ENCODE assay signal across 11 cellular contexts in the genomic region with DNA sequence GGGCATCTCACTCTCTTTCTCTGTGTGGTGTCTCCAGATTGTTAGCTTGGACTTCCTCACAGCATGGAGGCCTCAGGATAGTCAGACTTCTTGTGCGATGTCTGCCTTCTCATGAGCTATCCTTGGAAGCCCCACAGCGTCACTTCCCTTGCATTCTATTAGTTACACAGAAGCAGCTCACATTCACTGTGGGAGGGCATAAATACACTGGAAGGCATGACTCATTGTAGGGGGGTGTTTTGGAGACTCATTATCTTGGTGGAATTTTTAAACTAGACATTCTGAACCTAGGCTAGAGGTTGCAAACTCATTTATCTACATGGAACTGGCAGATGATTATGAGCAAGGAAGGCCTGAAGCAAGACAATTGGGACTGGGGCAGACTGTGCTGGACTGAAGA. TPM values are rescaled to one million over a fixed set of nuclear protein-coding genes. Genes with fewer than 3 reads are reported as not detected.
DNase-seq lines count a peak whose midpoint lies in the region; ATAC-seq, FAIRE-seq and TF ChIP-seq lines count a peak whose summit lies in the region.
"Had no signal": no experiment of that assay in that cellular context is flagged by ENCODE, and none has a peak within 500 bp of the region (broad histone marks: within the 10 kb centered on the region; RNA-seq: fewer than 3 reads in every experiment).

No MANE protein-coding gene starts in this region.

- TF ChIP-seq CTCF in AG04450 (IDR thresholded peaks at IDR 0.05; ENCODE audit: low read depth, low read length) (no peak), keratinocyte (optimal IDR thresholded peaks at IDR 0.05 in 1 of 3, IDR thresholded peaks at IDR 0.05 in 1 of 3, conservative IDR thresholded peaks at IDR 0.05 in 1 of 3; ENCODE audit: extremely low read depth in 1 of 3, insufficient read depth in 2 of 3, low read length in 3 of 3) (no peak), glutamatergic neuron (IDR thresholded peaks at IDR 0.05; ENCODE audit: partially characterized antibody, unreplicated experiment) (no peak), hepatocyte (IDR thresholded peaks at IDR 0.05; ENCODE audit: poor library complexity) (no peak)

- peaks cover 8% of the 10 kb centered on the region for H3K9me3 ChIP-seq in AG04450 (ENCODE audit: control insufficient read depth, insufficient read depth, low read length)
- peaks cover 6% of the 10 kb centered on the region for H3K9me3 ChIP-seq in keratinocyte (ENCODE audit: control insufficient read depth, low read depth, low read length)
- no peaks in the 10 kb centered on the region for H3K9me3 ChIP-seq in hepatocyte (ENCODE audit: low read depth)
- H3K9me3 ChIP-seq: testis had no signal

- H3K4me3 ChIP-seq in AG04450 (ENCODE audit: low read depth, low read length): no peak overlapping the region
- H3K4me3 ChIP-seq in keratinocyte (ENCODE audit: control insufficient read depth in 2 of 3, extremely low read depth in 1 of 3, insufficient read depth in 2 of 3, low read depth in 1 of 3, low read length in 3 of 3): peak overlapping the region in 1 of 3 experiments; percentile 13
- no peak overlapping the region for H3K4me3 ChIP-seq in hepatocyte
- H3K4me3 ChIP-seq: heart right ventricle, testis had no signal

- peak overlapping the region in 1 of 2 donors; percentile 97 for H3K27ac Mint-ChIP-seq in activated naive CD4-positive, alpha-beta T cell treated with anti-CD3 and anti-CD28 coated beads, Interleukin-2, amount 50 U/mL, for 72 hours
- H3K27ac Mint-ChIP-seq in glutamatergic neuron (ENCODE audit: unreplicated experiment): no peak overlapping the region

- POLR2A ChIA-PET in AG04450 (lab: Yijun Ruan, JAX): interaction anchor here (0.6 to 1.3 kb wide), 2 partner anchors 105 to 894 kb away, joined by 3 to 4 read pairs; a partner anchor contains a TSS

- no peak overlapping the region for H3K4me3 Mint-ChIP-seq in glutamatergic neuron (ENCODE audit: unreplicated experiment)

- no peaks in the 10 kb centered on the region for H3K9me1 ChIP-seq in keratinocyte (ENCODE audit: control insufficient read depth, extremely low read depth, insufficient read depth, low read length)

- H3K27ac ChIP-seq in AG04450 (ENCODE audit: low read depth, low read length) (peak overlapping the region; percentile 84), keratinocyte (ENCODE audit: control insufficient read depth, insufficient read depth, low read length) (peak overlapping the region; percentile 98), hepatocyte (no peak overlapping the region)
- H3K27ac ChIP-seq: parathyroid adenoma, testis had no signal

- H3K9me3 Mint-ChIP-seq in activated naive CD4-positive, alpha-beta T cell treated with anti-CD3 and anti-CD28 coated beads, Interleukin-2, amount 50 U/mL, for 72 hours: peaks cover 11 to 18% of the 10 kb centered on the region in 2 donors
- H3K9me3 Mint-ChIP-seq in glutamatergic neuron (ENCODE audit: unreplicated experiment): no peaks in the 10 kb centered on the region

- peak; percentile 1 to 4 for ATAC-seq in activated naive CD4-positive, alpha-beta T cell treated with anti-CD3 and anti-CD28 coated beads, Interleukin-2, amount 50 U/mL, for 72 hours

- peak overlapping the region; percentile 88 for H3K4me2 ChIP-seq in keratinocyte (ENCODE audit: control insufficient read depth, extremely low read depth, insufficient read depth, low read depth, low read length)
- no peak overlapping the region for H3K4me2 ChIP-seq in hepatocyte

- H4K20me1 ChIP-seq in keratinocyte (ENCODE audit: control insufficient read depth, extremely low read depth, insufficient read depth, low read length) (no peaks in the 10 kb centered on the region), hepatocyte (ENCODE audit: insufficient read depth, poor library complexity, severe bottlenecking) (no peaks in the 10 kb centered on the region)

- CTCF ChIA-PET in AG04450 (lab: Charles Lee): no interaction called here

- peak overlapping the region; percentile 70 for H2AFZ ChIP-seq in keratinocyte (ENCODE audit: control insufficient read depth, low read length)
- H2AFZ ChIP-seq in hepatocyte: no peak overlapping the region
- H2AFZ ChIP-seq: parathyroid adenoma had no signal

- 93% methylated on average over 2 of the region's 2 CpGs for WGBS in hepatocyte (ENCODE audit: low lambda C conversion rate, missing lambda C conversion rate)

- no peaks in the 10 kb centered on the region for H3K27me3 Mint-ChIP-seq in glutamatergic neuron (ENCODE audit: unreplicated experiment)

- peak; percentile 55 for DNase-seq in AG04450 (ENCODE audit: low read depth, low spot score)
- peak; percentile 94 for DNase-seq in HT1080 (ENCODE audit: low read depth)
- no peak for DNase-seq in activated naive CD4-positive, alpha-beta T cell treated with anti-CD3 and anti-CD28 coated beads, Interleukin-2, amount 50 U/mL, for 72 hours (ENCODE audit: low spot score in 2 of 2)
- peak; percentile 42 for DNase-seq in keratinocyte (ENCODE audit: low read depth, low spot score)
- DNase-seq in glutamatergic neuron: no peak
- no peak for DNase-seq in cerebellum (ENCODE audit: low spot score)
- no peak for DNase-seq in NCI-H1417 treated with DMSO at 0.1 percent for 48 hours (lab: John Stamatoyannopoulos, UW)
- DNase-seq in hepatocyte (ENCODE audit: low spot score): no peak
- DNase-seq: heart right ventricle, testis had no signal

- H3K36me3 Mint-ChIP-seq in activated naive CD4-positive, alpha-beta T cell treated with anti-CD3 and anti-CD28 coated beads, Interleukin-2, amount 50 U/mL, for 72 hours: peaks cover 11 to 21% of the 10 kb centered on the region in 2 donors
- H3K36me3 Mint-ChIP-seq in glutamatergic neuron (ENCODE audit: unreplicated experiment): peaks cover 4% of the 10 kb centered on the region

- peak overlapping the region; percentile 29 for H3K9ac ChIP-seq in keratinocyte (ENCODE audit: control insufficient read depth, extremely low read depth, insufficient read depth, low read length)
- H3K9ac ChIP-seq: parathyroid adenoma had no signal

- FAIRE-seq in keratinocyte (lab: Jason Lieb, UNC): peak; percentile 62

- H3K9me2 ChIP-seq in hepatocyte (replicated peaks; ENCODE audit: insufficient read depth): no peaks in the 10 kb centered on the region

- H3K36me3 ChIP-seq in keratinocyte (ENCODE audit: control insufficient read depth in 2 of 2, extremely low read depth in 1 of 2, insufficient read depth in 2 of 2, low read length in 2 of 2): no peaks in the 10 kb centered on the region
- no peaks in the 10 kb centered on the region for H3K36me3 ChIP-seq in hepatocyte (replicated peaks; ENCODE audit: insufficient read depth, low read depth)
- H3K36me3 ChIP-seq: heart right ventricle had no signal

- H3K4me1 ChIP-seq in keratinocyte (ENCODE audit: control insufficient read depth, extremely low read depth, insufficient read depth, low read length) (peaks cover 37% of the 10 kb centered on the region), hepatocyte (ENCODE audit: insufficient read depth) (peaks cover 4% of the 10 kb centered on the region)
- H3K4me1 ChIP-seq: parathyroid adenoma, testis had no signal

- dilution Hi-C loops in keratinocyte (cut with MboI; ENCODE audit: extremely low pct_ligation_motif_present, low sequenced_read_pairs): no loop called here

- H3K79me2 ChIP-seq in keratinocyte (ENCODE audit: control insufficient read depth, insufficient read depth, low read length): no peaks in the 10 kb centered on the region
- H3K79me2 ChIP-seq in hepatocyte: no peaks in the 10 kb centered on the region
- H3K79me2 ChIP-seq: parathyroid adenoma had no signal

- no peaks in the 10 kb centered on the region for H3K4me1 Mint-ChIP-seq in glutamatergic neuron (ENCODE audit: low read depth, unreplicated experiment)

- H3K27me3 ChIP-seq in AG04450 (ENCODE audit: control insufficient read depth, insufficient read depth, low read length) (no peaks in the 10 kb centered on the region), keratinocyte (ENCODE audit: control insufficient read depth, extremely low read depth, insufficient read depth, low read length) (no peaks in the 10 kb centered on the region), hepatocyte (no peaks in the 10 kb centered on the region)
- H3K27me3 ChIP-seq: heart right ventricle, testis had no signal

RNA-seq across cellular contexts. Expression of a gene that starts 21.4 kb away (rescaled TPM):
- polyA plus RNA-seq in AG04450 (2011; rRNA removed): not detected in 2 replicates
- not detected in 2 replicates for polyA minus RNA-seq in AG04450 (2011; rRNA and poly(A)+ RNA removed)
- total RNA-seq in HT1080 (2014; rRNA removed; shearing (Covaris generic)): not detected in 2 replicates
- polyA plus RNA-seq in HT1080 (2015; cell fraction: cytosol; rRNA removed): not detected in 2 replicates
- polyA plus RNA-seq in HT1080 (2015; cell fraction: nucleus; rRNA removed): not detected in 2 replicates
- total RNA-seq in activated naive CD4-positive, alpha-beta T cell treated with anti-CD3 and anti-CD28 coated beads, Interleukin-2, amount 50 U/mL, for 72 hours: 1 to 10 TPM; 3.7 to 7.2 TPM
- polyA plus RNA-seq in keratinocyte: 0.03 to 0.04 TPM in 2 of 3 replicates, not detected in the other
- not detected for polyA plus RNA-seq in keratinocyte (2011; ENCODE audit: low read depth)
- polyA plus RNA-seq in keratinocyte (2011; cell fraction: cytosol; rRNA removed): 0.07 TPM in 1 of 2 replicates, not detected in the other
- not detected in 2 replicates for polyA plus RNA-seq in keratinocyte (2011; cell fraction: nucleus; rRNA removed)
- polyA plus RNA-seq in keratinocyte (2012; ENCODE audit: low replicate concordance): not detected in 2 replicates
- polyA minus RNA-seq in keratinocyte: not detected in 3 replicates
- not detected for polyA minus RNA-seq in keratinocyte (2011; cell fraction: cytosol; rRNA and poly(A)+ RNA removed)
- not detected in 2 replicates for polyA minus RNA-seq in keratinocyte (2011; cell fraction: nucleus; rRNA and poly(A)+ RNA removed)
- not detected for total RNA-seq in glutamatergic neuron (ENCODE audit: unreplicated experiment)
- total RNA-seq in cerebellum: not detected
- not detected in 2 replicates for total RNA-seq in hepatocyte
- not detected in 2 replicates for polyA plus RNA-seq in hepatocyte
- total RNA-seq: testis had no signal

Comparison
In these comparisons a context has a peak if more than half of its experiments do, and no peak if none do; other contexts are left out.
1. DNase-seq: peak in AG04450 (single experiment), HT1080 (single experiment) and keratinocyte (single experiment); none in activated naive CD4-positive, alpha-beta T cell treated with anti-CD3 and anti-CD28 coated beads, Interleukin-2, amount 50 U/mL, for 72 hours (0 of 2), glutamatergic neuron (single experiment), cerebellum (single experiment), NCI-H1417 treated with DMSO at 0.1 percent for 48 hours (single experiment) and hepatocyte (single experiment).